Comparison of ENCODE assay signal across 19 cellular contexts in genomic region chr21:34282223-34282622, GRCh38.
DNase-seq lines count a peak whose midpoint lies in the region; TF ChIP-seq lines count a peak whose summit lies in the region.
"Had no signal": no experiment of that assay in that cellular context is flagged by ENCODE, and none has a peak within 500 bp of the region (broad histone marks: within the 10 kb centered on the region; RNA-seq: fewer than 3 reads in every experiment).

No MANE protein-coding gene starts in this region.

- DNase-seq in CD1c-positive myeloid dendritic cell (ENCODE audit: extremely low spot score) = peak; percentile 67
- DNase-seq in EL = peak; percentile 26
- peak; percentile 47 for DNase-seq in RPMI7951 (ENCODE audit: low read depth)
- peak; percentile 7 for DNase-seq in fibroblast of pulmonary artery (ENCODE audit: low read depth)
- DNase-seq in GM19238 (ENCODE audit: insufficient read length, low spot score) = no peak
- DNase-seq in NCI-H748 (lab: John Stamatoyannopoulos, UW; ENCODE audit: unreplicated experiment) = no peak
- DNase-seq in NCI-H1417 treated with DMSO at 0.1 percent for 48 hours (lab: John Stamatoyannopoulos, UW) = no peak
- DNase-seq: activated CD4-positive, alpha-beta T cell treated with anti-CD3 and anti-CD28 coated beads, Interleukin-2, amount 50 U/mL, for 48 hours; activated naive CD8-positive, alpha-beta T cell treated with anti-CD3 and anti-CD28 coated beads, Interleukin-2, amount 10 ng/mL, durations not matched to agents 7 days and 5 days; AML-193; foreskin melanocyte; MV-4-11; naive B cell; NCI-H187 treated with DMSO at 0.1 percent for 48 hours; NCI-H2227 treated with DMSO at 0.1 percent for 48 hours; stimulated activated CD4-positive, alpha-beta T cell treated with anti-CD3 and anti-CD28 coated beads, Interleukin-4, amount 100 ng/mL, for 4 hours; T-helper 17 cell; upper lobe of left lung had no signal

- H3K4me3 ChIP-seq in fibroblast of pulmonary artery (replicated peaks; ENCODE audit: low read depth, low read length) = no peak overlapping the region
- H3K4me3 ChIP-seq: K562, upper lobe of left lung had no signal

- no peak for TF ChIP-seq CTCF in fibroblast of pulmonary artery (IDR thresholded peaks at IDR 0.05; ENCODE audit: low read length, missing control alignments)

Comparison
In these comparisons a context has a peak if more than half of its experiments do, and no peak if none do; other contexts are left out.
1. DNase-seq: peak in CD1c-positive myeloid dendritic cell (single experiment), EL (single experiment), RPMI7951 (single experiment) and fibroblast of pulmonary artery (single experiment); none in GM19238 (single experiment), NCI-H748 (single experiment) and NCI-H1417 treated with DMSO at 0.1 percent for 48 hours (single experiment).